ENCODE assay signal across 18 cellular contexts in genomic region chr20:43541214-43541613, GRCh38. TPM values are rescaled to one million over a fixed set of nuclear protein-coding genes. Genes with fewer than 3 reads are reported as not detected.
A peak's percentile ranks its signal among the peaks of the same experiment; 100 is the strongest.
DNase-seq lines count a peak whose midpoint lies in the region; ATAC-seq and TF ChIP-seq lines count a peak whose summit lies in the region.
"Had no signal": no experiment of that assay in that cellular context is flagged by ENCODE, and none has a peak within 500 bp of the region (broad histone marks: within the 10 kb centered on the region; RNA-seq: fewer than 3 reads in every experiment).

No MANE protein-coding gene starts in this region.

- H3K4ac ChIP-seq in mesenchymal stem cell (ENCODE audit: low read depth in 1 of 2, low read length in 2 of 2): no peak overlapping the region

- no peaks in the 10 kb centered on the region for H3K79me1 ChIP-seq in mesenchymal stem cell (replicated peaks; ENCODE audit: low read length, poor library complexity, severe bottlenecking)

- DNase-seq in EL (peak; percentile 70), M059J (ENCODE audit: low read depth) (peak; percentile 56), dedifferentiated amniotic fluid mesenchymal stem cell (ENCODE audit: extremely low spot score) (peak; percentile 38), mesenchymal stem cell (peak; percentile 15), tibial nerve (ENCODE audit: low spot score in 2 of 2) (no peak), psoas muscle (no peak), sciatic nerve (ENCODE audit: low spot score) (no peak)
- DNase-seq: activated CD8-positive, alpha-beta memory T cell treated with anti-CD3 and anti-CD28 coated beads for 24 hours; activated naive CD8-positive, alpha-beta T cell treated with anti-CD3 and anti-CD28 coated beads, Interleukin-2, amount 50 U/mL, for 24 hours; Calu3; left ventricle myocardium inferior; NCI-H2171 treated with DMSO at 0.1 percent for 48 hours; NCI-H774; ovary; stimulated activated CD4-positive, alpha-beta T cell treated with anti-CD3 and anti-CD28 coated beads, Interleukin-4, amount 100 ng/mL, for 24 hours; T-cell had no signal

- H2AFZ ChIP-seq in mesenchymal stem cell (ENCODE audit: low read depth, low read length): no peak overlapping the region

- H3K9me3 ChIP-seq in mesenchymal stem cell (ENCODE audit: control insufficient read depth, low read length) (no peaks in the 10 kb centered on the region), tibial nerve (no peaks in the 10 kb centered on the region), psoas muscle (no peaks in the 10 kb centered on the region)
- H3K9me3 ChIP-seq: left ventricle myocardium inferior, ovary had no signal

- no peak overlapping the region for H3K4me3 ChIP-seq in mesenchymal stem cell (ENCODE audit: insufficient read depth in 1 of 2, low read depth in 1 of 2, low read length in 2 of 2)
- no peak overlapping the region for H3K4me3 ChIP-seq in tibial nerve
- no peak overlapping the region for H3K4me3 ChIP-seq in psoas muscle
- H3K4me3 ChIP-seq: left ventricle myocardium inferior, ovary had no signal

- H3K4me2 ChIP-seq in mesenchymal stem cell (ENCODE audit: low read length, poor library complexity, severe bottlenecking): no peak overlapping the region

- ATAC-seq in GM21825 (IDR thresholded peaks at IDR 0.05; ENCODE audit: unreplicated experiment) (no peak), psoas muscle (no peak), sciatic nerve (no peak)
- ATAC-seq: activated naive CD8-positive, alpha-beta T cell treated with anti-CD3 and anti-CD28 coated beads, Interleukin-2, amount 50 U/mL, for 24 hours; T-cell; WTC11 had no signal

- no peak overlapping the region for H3K23ac ChIP-seq in mesenchymal stem cell (ENCODE audit: low read length in 2 of 2)

- no peaks in the 10 kb centered on the region for H3K27me3 ChIP-seq in mesenchymal stem cell (ENCODE audit: control insufficient read depth in 1 of 2, insufficient read depth in 1 of 2, low read length in 2 of 2)
- no peaks in the 10 kb centered on the region for H3K27me3 ChIP-seq in tibial nerve
- H3K27me3 ChIP-seq in psoas muscle (ENCODE audit: insufficient read depth in 3 of 3, low read length in 2 of 3): no peaks in the 10 kb centered on the region
- H3K27me3 ChIP-seq: ovary had no signal

- intact Hi-C loops in psoas muscle (cut with DNase I) (no loop called here), sciatic nerve (cut with DNase I) (no loop called here)

- H2BK15ac ChIP-seq in mesenchymal stem cell (ENCODE audit: low read depth, poor library complexity, severe bottlenecking): no peak overlapping the region

- no peak overlapping the region for H4K91ac ChIP-seq in mesenchymal stem cell (ENCODE audit: low read length)

- H3K27ac ChIP-seq in mesenchymal stem cell (ENCODE audit: low read length, poor library complexity, severe bottlenecking) (no peak overlapping the region), tibial nerve (no peak overlapping the region), psoas muscle (no peak overlapping the region)
- H3K27ac ChIP-seq: left ventricle myocardium inferior, ovary had no signal

- no peak for TF ChIP-seq POLR2A in tibial nerve (IDR thresholded peaks at IDR 0.05)

- H2AK5ac ChIP-seq in mesenchymal stem cell (ENCODE audit: low read length, severe bottlenecking): no peak overlapping the region

- no peak overlapping the region for H3K9ac ChIP-seq in mesenchymal stem cell (ENCODE audit: low read length)

- no peak overlapping the region for H3K14ac ChIP-seq in mesenchymal stem cell (ENCODE audit: low read length in 2 of 2)

- H3K36me3 ChIP-seq in mesenchymal stem cell (ENCODE audit: control insufficient read depth in 1 of 2, insufficient read depth in 2 of 2, low read depth in 1 of 2, low read length in 2 of 2) (peaks cover 0 to 49% of the 10 kb centered on the region in 2 experiments), tibial nerve (peaks cover 0 to 66% (median 0%) of the 10 kb centered on the region in 3 donors), psoas muscle (ENCODE audit: insufficient read depth in 1 of 2, low read depth in 1 of 2) (peaks cover 0 to 74% of the 10 kb centered on the region in 2 donors)
- H3K36me3 ChIP-seq: ovary had no signal

- H2BK120ac ChIP-seq in mesenchymal stem cell (ENCODE audit: low read depth, low read length): no peak overlapping the region

- TF ChIP-seq CTCF in tibial nerve (IDR thresholded peaks at IDR 0.05): no peak
- no peak for TF ChIP-seq CTCF in psoas muscle (IDR thresholded peaks at IDR 0.05)

- no peak overlapping the region for H4K8ac ChIP-seq in mesenchymal stem cell (ENCODE audit: low read length)

- no peak overlapping the region for H3K18ac ChIP-seq in mesenchymal stem cell (ENCODE audit: low read depth in 1 of 2, low read length in 2 of 2)

- no peak overlapping the region for H2BK5ac ChIP-seq in mesenchymal stem cell (ENCODE audit: low read depth, low read length, poor library complexity, severe bottlenecking)

- no peak for TF ChIP-seq EP300 in tibial nerve (IDR thresholded peaks at IDR 0.05)

- 43% methylated on average over 1 of the region's 2 CpGs for WGBS in mesenchymal stem cell
- 70 to 71% methylated on average over 2 of the region's 2 CpGs for WGBS in tibial nerve, 2 donors
- 72 to 84% (median 76%) methylated on average over 2 of the region's 2 CpGs for WGBS in psoas muscle, 3 donors

- H2BK12ac ChIP-seq in mesenchymal stem cell (ENCODE audit: low read length in 2 of 2): no peak overlapping the region

- H3K4me1 ChIP-seq in mesenchymal stem cell (ENCODE audit: control insufficient read depth, insufficient read depth, low read depth, low read length) (peaks cover 5% of the 10 kb centered on the region), tibial nerve (no peaks in the 10 kb centered on the region), psoas muscle (no peaks in the 10 kb centered on the region)
- H3K4me1 ChIP-seq: left ventricle myocardium inferior had no signal

RNA-seq across cellular contexts. Expression of gene SGK2, which starts 17.6 kb away (rescaled TPM):
- not detected in 2 replicates for total RNA-seq in M059J (2014; rRNA removed; shearing (Covaris generic))
- 0.07 TPM for polyA plus RNA-seq in mesenchymal stem cell (2013, experiment 1 of 2)
- polyA plus RNA-seq in mesenchymal stem cell (2013, experiment 2 of 2): 0.10 TPM
- total RNA-seq in tibial nerve (1 to 10 TPM in 3 of 4 donors, under 1 TPM in 1; 0.87 to 3.6 (median 1.3) TPM), psoas muscle (under 1 TPM in 1 of 4 donors, not detected in 3; 0.13 TPM), sciatic nerve (7.7 TPM)
- under 1 TPM; 0.04 to 0.53 (median 0.16) TPM for polyA plus RNA-seq in psoas muscle

RNA-seq across cellular contexts. Expression of gene L3MBTL1, which starts 33.7 kb away (rescaled TPM):
- 1.3 and 6.0 TPM in 2 replicates for total RNA-seq in M059J (2014; rRNA removed; shearing (Covaris generic))
- polyA plus RNA-seq in mesenchymal stem cell (2013, experiment 1 of 2): 2.6 TPM
- 2.4 TPM for polyA plus RNA-seq in mesenchymal stem cell (2013, experiment 2 of 2)
- total RNA-seq in tibial nerve (10 to 100 TPM; 17.7 to 29.3 (median 22.7) TPM), psoas muscle (1 to 10 TPM; 2.2 to 4.2 (median 3.5) TPM), sciatic nerve (23.0 TPM)
- 1 to 10 TPM in 2 of 3 donors, under 1 TPM in 1; 0.82 to 4.3 (median 1.4) TPM for polyA plus RNA-seq in psoas muscle

RNA-seq across cellular contexts. Expression of gene IFT52, which starts 49.5 kb away (rescaled TPM):
- 55.2 and 67.7 TPM in 2 replicates for total RNA-seq in M059J (2014; rRNA removed; shearing (Covaris generic))
- polyA plus RNA-seq in mesenchymal stem cell (2013, experiment 1 of 2): 48.8 TPM
- polyA plus RNA-seq in mesenchymal stem cell (2013, experiment 2 of 2): 52.9 TPM
- total RNA-seq in tibial nerve (10 to 100 TPM; 17.8 to 29.7 (median 23.1) TPM), psoas muscle (1 to 10 TPM; 2.5 to 5.3 (median 3.7) TPM), sciatic nerve (34.2 TPM)
- 1 to 10 TPM; 2.9 to 4.9 (median 3.0) TPM for polyA plus RNA-seq in psoas muscle

Comparison
In these comparisons a context has a peak if more than half of its experiments do, and no peak if none do; other contexts are left out.
1. DNase-seq: peak in EL (single experiment), M059J (single experiment), dedifferentiated amniotic fluid mesenchymal stem cell (single experiment) and mesenchymal stem cell (single experiment); none in tibial nerve (0 of 2), psoas muscle (0 of 2) and sciatic nerve (single experiment).